16 cellular contexts compared by ENCODE assay signal in the genomic region with DNA sequence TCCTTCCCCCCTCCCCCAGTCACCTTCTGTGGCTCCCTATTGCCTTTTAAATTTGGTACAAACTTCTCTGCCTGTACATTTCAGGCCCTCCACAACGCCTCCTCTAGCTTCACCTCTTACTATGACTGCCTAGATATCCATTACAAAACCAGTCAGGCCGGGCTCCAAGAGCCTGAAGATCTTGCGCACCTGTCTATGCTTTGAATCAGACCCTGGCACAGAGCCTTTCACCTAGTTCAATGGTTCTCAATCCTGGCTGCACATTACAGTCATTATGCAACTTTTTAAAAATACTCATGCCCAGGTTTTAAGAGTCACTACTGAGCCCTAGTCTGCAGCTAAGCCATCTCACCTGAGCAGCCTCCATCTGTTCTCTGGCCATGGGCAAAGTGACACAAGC. TPM values are rescaled to one million over a fixed set of nuclear protein-coding genes. Genes with fewer than 3 reads are reported as not detected.
DNase-seq lines count a peak whose midpoint lies in the region; ATAC-seq and TF ChIP-seq lines count a peak whose summit lies in the region.
"Had no signal": no experiment of that assay in that cellular context is flagged by ENCODE, and none has a peak within 500 bp of the region (broad histone marks: within the 10 kb centered on the region; RNA-seq: fewer than 3 reads in every experiment).

No MANE protein-coding gene starts in this region.

- no peak overlapping the region for H3K4me3 ChIP-seq in upper lobe of right lung
- H3K4me3 ChIP-seq: right lobe of liver had no signal

- intact Hi-C loops in upper lobe of right lung (cut with DNase I), result no loop called here

- peak overlapping the region; percentile 47 for H3K27ac Mint-ChIP-seq in activated naive CD4-positive, alpha-beta T cell treated with anti-CD3 and anti-CD28 coated beads, Interleukin-2, amount 10 ng/mL, durations not matched to agents 7 days and 5 days
- H3K27ac Mint-ChIP-seq in activated naive CD8-positive, alpha-beta T cell treated with anti-CD3 and anti-CD28 coated beads, Interleukin-2, amount 10 ng/mL, durations not matched to agents 7 days and 5 days, result no peak overlapping the region
- no peak overlapping the region for H3K27ac Mint-ChIP-seq in mesothelial cell of epicardium
- H3K27ac Mint-ChIP-seq: activated naive CD4-positive, alpha-beta T cell treated with anti-CD3 and anti-CD28 coated beads, Interleukin-2, amount 50 U/mL, for 24 hours; memory B cell had no signal

- H3K4me3 Mint-ChIP-seq in activated naive CD4-positive, alpha-beta T cell treated with anti-CD3 and anti-CD28 coated beads, Interleukin-2, amount 10 ng/mL, durations not matched to agents 7 days and 5 days, result peak overlapping the region; percentile 4
- peak overlapping the region; percentile 33 for H3K4me3 Mint-ChIP-seq in activated naive CD8-positive, alpha-beta T cell treated with anti-CD3 and anti-CD28 coated beads, Interleukin-2, amount 10 ng/mL, durations not matched to agents 7 days and 5 days
- H3K4me3 Mint-ChIP-seq in mesothelial cell of epicardium, result peak overlapping the region; percentile 62
- H3K4me3 Mint-ChIP-seq: activated naive CD4-positive, alpha-beta T cell treated with anti-CD3 and anti-CD28 coated beads, Interleukin-2, amount 50 U/mL, for 24 hours; memory B cell had no signal

- peaks cover 16% of the 10 kb centered on the region for H3K9me3 Mint-ChIP-seq in activated naive CD4-positive, alpha-beta T cell treated with anti-CD3 and anti-CD28 coated beads, Interleukin-2, amount 10 ng/mL, durations not matched to agents 7 days and 5 days
- peaks cover 8% of the 10 kb centered on the region for H3K9me3 Mint-ChIP-seq in activated naive CD8-positive, alpha-beta T cell treated with anti-CD3 and anti-CD28 coated beads, Interleukin-2, amount 10 ng/mL, durations not matched to agents 7 days and 5 days
- H3K9me3 Mint-ChIP-seq in mesothelial cell of epicardium, result peaks cover 14% of the 10 kb centered on the region
- H3K9me3 Mint-ChIP-seq: activated naive CD4-positive, alpha-beta T cell treated with anti-CD3 and anti-CD28 coated beads, Interleukin-2, amount 50 U/mL, for 24 hours; memory B cell had no signal

- CTCF ChIA-PET in activated naive CD4-positive, alpha-beta T cell treated with anti-CD3 and anti-CD28 coated beads, Interleukin-2, amount 10 ng/mL, durations not matched to agents 7 days and 5 days (lab: Charles Lee), result no interaction called here

- DNase-seq in activated naive CD4-positive, alpha-beta T cell treated with anti-CD3 and anti-CD28 coated beads, Interleukin-2, amount 10 ng/mL, durations not matched to agents 7 days and 5 days, result no peak
- no peak for DNase-seq in activated naive CD4-positive, alpha-beta T cell treated with Interleukin-2 at 50 U/mL for 16 hours
- DNase-seq in activated naive CD8-positive, alpha-beta T cell treated with anti-CD3 and anti-CD28 coated beads, Interleukin-2, amount 10 ng/mL, durations not matched to agents 7 days and 5 days, result no peak
- no peak for DNase-seq in mesothelial cell of epicardium (ENCODE audit: low spot score in 2 of 2, unreplicated experiment in 2 of 2)
- no peak for DNase-seq in upper lobe of right lung
- no peak for DNase-seq in stimulated activated CD4-positive, alpha-beta T cell treated with anti-CD3 and anti-CD28 coated beads, Interleukin-4, amount 100 ng/mL, for 24 hours
- DNase-seq in stimulated activated CD4-positive, alpha-beta T cell treated with anti-CD3 and anti-CD28 coated beads, Interleukin-15, amount 100 ng/mL, for 24 hours, result no peak
- DNase-seq in HPDE6-E6E7 (ENCODE audit: extremely low spot score), result no peak
- DNase-seq: COR-L47, heart left ventricle, NCI-H1417 treated with DMSO at 0.1 percent for 48 hours, NCI-H2171 treated with DMSO at 0.1 percent for 48 hours, nucleus accumbens, right lobe of liver had no signal

- peaks cover 8% of the 10 kb centered on the region for H3K4me1 Mint-ChIP-seq in activated naive CD4-positive, alpha-beta T cell treated with anti-CD3 and anti-CD28 coated beads, Interleukin-2, amount 10 ng/mL, durations not matched to agents 7 days and 5 days
- H3K4me1 Mint-ChIP-seq in activated naive CD8-positive, alpha-beta T cell treated with anti-CD3 and anti-CD28 coated beads, Interleukin-2, amount 10 ng/mL, durations not matched to agents 7 days and 5 days, result peaks cover 6% of the 10 kb centered on the region
- H3K4me1 Mint-ChIP-seq in mesothelial cell of epicardium, result peaks cover 14% of the 10 kb centered on the region
- H3K4me1 Mint-ChIP-seq: memory B cell had no signal

- peaks cover 5% of the 10 kb centered on the region for H3K9me3 ChIP-seq in upper lobe of right lung
- H3K9me3 ChIP-seq: right lobe of liver had no signal

- no peak for ATAC-seq in activated naive CD8-positive, alpha-beta T cell treated with anti-CD3 and anti-CD28 coated beads, Interleukin-2, amount 10 ng/mL, durations not matched to agents 7 days and 5 days (ENCODE audit: low read depth)
- peak; percentile 28 for ATAC-seq in upper lobe of right lung
- ATAC-seq: heart left ventricle had no signal

- TF ChIP-seq CTCF in mesothelial cell of epicardium (IDR thresholded peaks at IDR 0.05; ENCODE audit: unreplicated experiment) (no peak), upper lobe of right lung (IDR thresholded peaks at IDR 0.05) (no peak)

- no peak overlapping the region for H3K27ac ChIP-seq in upper lobe of right lung
- H3K27ac ChIP-seq: heart left ventricle, right lobe of liver had no signal

- POLR2A ChIA-PET in activated naive CD8-positive, alpha-beta T cell treated with anti-CD3 and anti-CD28 coated beads, Interleukin-2, amount 10 ng/mL, durations not matched to agents 7 days and 5 days (lab: Charles Lee), result no interaction called here

- peaks cover 55% of the 10 kb centered on the region for H3K27me3 Mint-ChIP-seq in activated naive CD4-positive, alpha-beta T cell treated with anti-CD3 and anti-CD28 coated beads, Interleukin-2, amount 10 ng/mL, durations not matched to agents 7 days and 5 days
- peaks cover 37% of the 10 kb centered on the region for H3K27me3 Mint-ChIP-seq in activated naive CD8-positive, alpha-beta T cell treated with anti-CD3 and anti-CD28 coated beads, Interleukin-2, amount 10 ng/mL, durations not matched to agents 7 days and 5 days
- H3K27me3 Mint-ChIP-seq in mesothelial cell of epicardium (ENCODE audit: low read depth), result peaks cover 12% of the 10 kb centered on the region

- no peaks in the 10 kb centered on the region for H3K36me3 ChIP-seq in upper lobe of right lung
- H3K36me3 ChIP-seq: heart left ventricle, right lobe of liver had no signal

- H3K36me3 Mint-ChIP-seq in activated naive CD4-positive, alpha-beta T cell treated with anti-CD3 and anti-CD28 coated beads, Interleukin-2, amount 10 ng/mL, durations not matched to agents 7 days and 5 days, result peaks cover 1% of the 10 kb centered on the region
- no peaks in the 10 kb centered on the region for H3K36me3 Mint-ChIP-seq in activated naive CD8-positive, alpha-beta T cell treated with anti-CD3 and anti-CD28 coated beads, Interleukin-2, amount 10 ng/mL, durations not matched to agents 7 days and 5 days
- H3K36me3 Mint-ChIP-seq in mesothelial cell of epicardium, result peaks cover 8% of the 10 kb centered on the region
- H3K36me3 Mint-ChIP-seq: activated naive CD4-positive, alpha-beta T cell treated with anti-CD3 and anti-CD28 coated beads, Interleukin-2, amount 50 U/mL, for 24 hours; memory B cell had no signal

- peaks cover 24% of the 10 kb centered on the region for H3K27me3 ChIP-seq in upper lobe of right lung

- no peaks in the 10 kb centered on the region for H3K4me1 ChIP-seq in upper lobe of right lung
- H3K4me1 ChIP-seq: right lobe of liver had no signal

RNA-seq across cellular contexts. Expression of a gene that starts 1.6 kb away (rescaled TPM):
- 1 to 10 TPM; 2.7 to 2.8 TPM for total RNA-seq in activated naive CD8-positive, alpha-beta T cell treated with anti-CD3 and anti-CD28 coated beads, Interleukin-2, amount 10 ng/mL, durations not matched to agents 7 days and 5 days
- total RNA-seq in mesothelial cell of epicardium (41.0 to 47.7 TPM (median 44.0 TPM) in 3 replicates), upper lobe of right lung (50.6 TPM)

Comparison
In these comparisons a context has a peak if more than half of its experiments do, and no peak if none do; other contexts are left out.
1. H3K4me3 Mint-ChIP-seq: peak in every context shown above with its lines; median percentile 62 in mesothelial cell of epicardium; 33 in activated naive CD8-positive, alpha-beta T cell treated with anti-CD3 and anti-CD28 coated beads, Interleukin-2, amount 10 ng/mL, durations not matched to agents 7 days and 5 days; 4 in activated naive CD4-positive, alpha-beta T cell treated with anti-CD3 and anti-CD28 coated beads, Interleukin-2, amount 10 ng/mL, durations not matched to agents 7 days and 5 days.
2. RNA of a gene that starts 1.6 kb away (total RNA-seq): 50.6 TPM in upper lobe of right lung (single experiment) and 41.0 to 47.7 TPM in mesothelial cell of epicardium; 2.7 to 2.8 TPM in activated naive CD8-positive, alpha-beta T cell treated with anti-CD3 and anti-CD28 coated beads, Interleukin-2, amount 10 ng/mL, durations not matched to agents 7 days and 5 days; every median in the first group is over 10 times any median in the second.